In the genomic region with DNA sequence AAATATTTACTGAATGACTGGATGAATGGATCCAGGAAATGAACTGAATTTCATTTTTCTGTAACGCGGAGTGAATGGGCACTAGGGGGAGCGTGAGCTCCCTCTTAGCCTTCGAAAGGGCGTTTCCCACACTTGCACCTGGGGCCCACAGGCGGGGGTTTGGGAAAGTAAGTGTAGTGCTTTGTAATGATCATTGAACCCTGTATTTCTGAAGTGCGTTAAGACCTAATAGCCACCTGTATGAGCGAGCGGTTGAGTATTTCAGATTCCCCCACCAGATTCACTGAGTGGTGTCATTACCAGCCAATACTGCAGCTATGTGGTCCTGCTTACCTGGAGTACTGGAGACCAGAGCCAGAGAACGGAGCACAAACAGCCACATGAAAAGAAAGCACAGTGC, we compare ENCODE assay signal across 8 cellular contexts. TPM values are rescaled to one million over a fixed set of nuclear protein-coding genes. Genes with fewer than 3 reads are reported as not detected.
A peak's percentile ranks its signal among the peaks of the same experiment; 100 is the strongest.
DNase-seq lines count a peak whose midpoint lies in the region; ATAC-seq and TF ChIP-seq lines count a peak whose summit lies in the region.

No MANE protein-coding gene starts in this region.

- in situ Hi-C loops in brain microvascular endothelial cell (cut with HindIII; ENCODE audit: low pct_ligation_motif_present, low sequenced_read_pairs) = no loop called here

- POLR2A ChIA-PET in RWPE1 (lab: Yijun Ruan, JAX; ENCODE audit: low non-redundant PET) = no interaction called here

- H3K9me3 Mint-ChIP-seq in natural killer cell treated with Interleukin-12 subunit alpha and Interleukin-12 subunit beta and Interleukin-15 and Interleukin-18, amount 100 ng/mL, for 72 hours = no peaks in the 10 kb centered on the region

- no peaks in the 10 kb centered on the region for H3K27me3 Mint-ChIP-seq in natural killer cell treated with Interleukin-12 subunit alpha and Interleukin-12 subunit beta and Interleukin-15 and Interleukin-18, amount 100 ng/mL, for 72 hours

- H3K4me1 ChIP-seq in aorta (ENCODE audit: control insufficient read depth in 1 of 2, insufficient read depth in 2 of 2, low read length in 2 of 2) = no peaks in the 10 kb centered on the region

- peak overlapping the region; percentile 78 to 79 for H3K27ac Mint-ChIP-seq in natural killer cell treated with Interleukin-12 subunit alpha and Interleukin-12 subunit beta and Interleukin-15 and Interleukin-18, amount 100 ng/mL, for 72 hours

- H3K27me3 ChIP-seq in brain microvascular endothelial cell (replicated peaks) = no peaks in the 10 kb centered on the region
- H3K27me3 ChIP-seq in aorta (ENCODE audit: control insufficient read depth in 1 of 2, insufficient read depth in 2 of 2, low read length in 1 of 2) = no peaks in the 10 kb centered on the region

- H3K9me3 ChIP-seq in aorta (ENCODE audit: control insufficient read depth, low read length) = no peaks in the 10 kb centered on the region

- no peak overlapping the region for H3K4me3 ChIP-seq in brain microvascular endothelial cell (ENCODE audit: low read depth, low read length)
- H3K4me3 ChIP-seq in aorta (ENCODE audit: low read length in 2 of 2) = no peak overlapping the region

- H3K36me3 Mint-ChIP-seq in natural killer cell treated with Interleukin-12 subunit alpha and Interleukin-12 subunit beta and Interleukin-15 and Interleukin-18, amount 100 ng/mL, for 72 hours = peaks cover 33% of the 10 kb centered on the region

- DNase-seq in NCI-H524 (lab: John Stamatoyannopoulos, UW) = peak; percentile 19 to 42
- no peak for DNase-seq in NCI-H524 treated with DMSO at 0.1 percent for 48 hours (lab: John Stamatoyannopoulos, UW)
- peak; percentile 73 for DNase-seq in HuH-7 (ENCODE audit: low spot score)
- DNase-seq in RWPE1 (ENCODE audit: low spot score) = peak; percentile 55
- DNase-seq in brain microvascular endothelial cell = no peak
- no peak for DNase-seq in natural killer cell treated with Interleukin-12 subunit alpha and Interleukin-12 subunit beta and Interleukin-15 and Interleukin-18, amount 100 ng/mL, for 72 hours (ENCODE audit: low spot score)
- no peak for DNase-seq in kidney glomerular epithelial cell (lab: John Stamatoyannopoulos, UW)
- DNase-seq in aorta = no peak

- peak; percentile 48 for TF ChIP-seq CTCF in RWPE1 (conservative IDR thresholded peaks at IDR 0.05; ENCODE audit: low read depth)
- TF ChIP-seq CTCF in brain microvascular endothelial cell (IDR thresholded peaks at IDR 0.05; ENCODE audit: low read depth, low read length, missing control alignments) = peak; percentile 81

- H3K27ac ChIP-seq in RWPE1 (no peak overlapping the region), brain microvascular endothelial cell (no peak overlapping the region), aorta (ENCODE audit: low read depth in 1 of 2, low read length in 2 of 2) (no peak overlapping the region)

- peaks cover 50 to 54% of the 10 kb centered on the region in 2 donors for H3K4me1 Mint-ChIP-seq in natural killer cell treated with Interleukin-12 subunit alpha and Interleukin-12 subunit beta and Interleukin-15 and Interleukin-18, amount 100 ng/mL, for 72 hours (ENCODE audit: low read depth in 2 of 2)

- 43 to 51% methylated on average over 10 of the region's 10 CpGs for WGBS in aorta, 2 donors

- ATAC-seq in natural killer cell treated with Interleukin-12 subunit alpha and Interleukin-12 subunit beta and Interleukin-15 and Interleukin-18, amount 100 ng/mL, for 72 hours = no peak
- no peak for ATAC-seq in aorta (ENCODE audit: low FRiP score)

- intact Hi-C loops in aorta (cut with DNase I) = no loop called here

- H3K4me3 Mint-ChIP-seq in natural killer cell treated with Interleukin-12 subunit alpha and Interleukin-12 subunit beta and Interleukin-15 and Interleukin-18, amount 100 ng/mL, for 72 hours = peak overlapping the region; percentile 61

- CTCF ChIA-PET in RWPE1 (lab: Yijun Ruan, JAX) = interaction anchor here (0.5 to 3.4 kb wide), 11 partner anchors 9 to 406 kb away, joined by 3 to 22 read pairs (median 4); partner anchors contain the start of genes DYNLT1 and RSPH3

- no peaks in the 10 kb centered on the region for H3K36me3 ChIP-seq in brain microvascular endothelial cell (replicated peaks)
- H3K36me3 ChIP-seq in aorta (ENCODE audit: control insufficient read depth in 1 of 2, insufficient read depth in 2 of 2, low read length in 1 of 2) = no peaks in the 10 kb centered on the region

RNA-seq across cellular contexts. Expression of gene SYTL3, which starts 10.5 kb away (rescaled TPM):
- 100 to 1,000 TPM; 199 to 246 TPM for total RNA-seq in natural killer cell treated with Interleukin-12 subunit alpha and Interleukin-12 subunit beta and Interleukin-15 and Interleukin-18, amount 100 ng/mL, for 72 hours
- 1 to 10 TPM; 3.9 to 4.7 TPM for total RNA-seq in aorta
- polyA plus RNA-seq in aorta = 1 to 10 TPM in 1 of 2 donors, under 1 TPM in 1; 0.64 to 1.0 TPM

RNA-seq across cellular contexts. Expression of gene DYNLT1, which starts 15.8 kb away (rescaled TPM):
- 100 to 1,000 TPM; 117 to 157 TPM for total RNA-seq in natural killer cell treated with Interleukin-12 subunit alpha and Interleukin-12 subunit beta and Interleukin-15 and Interleukin-18, amount 100 ng/mL, for 72 hours
- 10 to 100 TPM; 78.6 to 87.6 TPM for total RNA-seq in aorta
- 100 to 1,000 TPM in 1 of 2 donors, 10 to 100 TPM in 1; 92.9 to 211 TPM for polyA plus RNA-seq in aorta

Comparison
In these comparisons a context has a peak if more than half of its experiments do, and no peak if none do; other contexts are left out.
1. DNase-seq: peak in NCI-H524 (2 of 2), HuH-7 (single experiment) and RWPE1 (single experiment); none in NCI-H524 treated with DMSO at 0.1 percent for 48 hours (single experiment), brain microvascular endothelial cell (single experiment), natural killer cell treated with Interleukin-12 subunit alpha and Interleukin-12 subunit beta and Interleukin-15 and Interleukin-18, amount 100 ng/mL, for 72 hours (single experiment), kidney glomerular epithelial cell (single experiment) and aorta (0 of 2).
2. RNA of gene SYTL3, which starts 10.5 kb away (total RNA-seq): 199 to 246 TPM in natural killer cell treated with Interleukin-12 subunit alpha and Interleukin-12 subunit beta and Interleukin-15 and Interleukin-18, amount 100 ng/mL, for 72 hours; 3.9 to 4.7 TPM in aorta; every median in the first group is over 10 times any median in the second.